In the genomic region with DNA sequence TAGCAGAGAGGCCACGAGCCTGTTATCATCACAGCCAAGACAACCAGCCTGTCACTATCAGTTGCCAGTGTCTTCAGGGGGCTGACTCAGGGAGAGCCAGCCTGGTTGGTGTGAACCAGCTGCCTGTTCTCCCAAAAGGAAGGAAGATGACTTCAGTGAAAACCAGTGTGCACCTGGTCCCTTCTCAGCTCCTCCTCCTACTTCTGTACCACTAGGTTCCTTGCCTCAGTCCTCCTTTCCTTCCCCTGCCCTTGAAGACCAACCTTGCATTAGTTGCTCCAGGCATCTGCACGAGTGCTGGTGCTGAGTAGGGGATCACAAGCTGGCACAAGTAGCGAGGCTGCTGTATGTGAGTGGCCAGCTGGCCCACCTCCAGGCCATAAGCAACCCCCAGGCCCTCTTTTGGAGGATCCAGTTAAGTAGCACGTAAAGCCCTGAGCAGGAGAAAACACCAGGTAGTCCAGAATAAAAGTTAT, we compare ENCODE assay signal across 8 cellular contexts. TPM values are rescaled to one million over a fixed set of nuclear protein-coding genes. Genes with fewer than 3 reads are reported as not detected.
DNase-seq lines count a peak whose midpoint lies in the region; ATAC-seq and TF ChIP-seq lines count a peak whose summit lies in the region.
"Had no signal": no experiment of that assay in that cellular context is flagged by ENCODE, and none has a peak within 500 bp of the region (broad histone marks: within the 10 kb centered on the region; RNA-seq: fewer than 3 reads in every experiment).

No MANE protein-coding gene starts in this region.

- no peak overlapping the region for H3K14ac ChIP-seq in neuronal stem cell (ENCODE audit: low read length)

- no peak overlapping the region for H2AK5ac ChIP-seq in neuronal stem cell (ENCODE audit: low read depth, low read length)

- no peak for DNase-seq in RWPE1 (ENCODE audit: low spot score)
- DNase-seq in neuronal stem cell (ENCODE audit: low spot score), result no peak
- DNase-seq in NCI-H2171 treated with DMSO at 0.1 percent for 48 hours (lab: John Stamatoyannopoulos, UW), result no peak
- DNase-seq in NCI-H146 treated with DMSO at 0.1 percent for 48 hours (lab: John Stamatoyannopoulos, UW; ENCODE audit: unreplicated experiment), result no peak
- DNase-seq in stimulated activated CD8-positive, alpha-beta memory T cell treated with anti-CD3 and anti-CD28 coated beads, Interleukin-4, amount 100 ng/mL, for 48 hours, result no peak

- TF ChIP-seq CTCF in HEK293 (tag by site-specific recombination; IDR thresholded peaks at IDR 0.05), result no peak
- no peak for TF ChIP-seq CTCF in RWPE1 (conservative IDR thresholded peaks at IDR 0.05; ENCODE audit: low read depth)

- H2BK5ac ChIP-seq in neuronal stem cell (ENCODE audit: low read length), result no peak overlapping the region

- no peak overlapping the region for H2BK120ac ChIP-seq in neuronal stem cell (ENCODE audit: low read depth, low read length)

- no peaks in the 10 kb centered on the region for H3K4me1 ChIP-seq in HEK293 (ENCODE audit: control insufficient read depth, insufficient read depth, low read length)
- peaks cover 0 to 4% of the 10 kb centered on the region in 2 donors for H3K4me1 ChIP-seq in neuronal stem cell (ENCODE audit: control insufficient read depth in 2 of 2, insufficient read depth in 1 of 2, low read depth in 1 of 2, low read length in 2 of 2)

- no peak overlapping the region for H3K18ac ChIP-seq in neuronal stem cell (ENCODE audit: low read length)

- H3K36me3 ChIP-seq in HEK293 (ENCODE audit: control insufficient read depth in 2 of 2, insufficient read depth in 1 of 2, low read length in 2 of 2), result peaks cover 18 to 38% of the 10 kb centered on the region in 2 experiments
- peaks cover 22 to 31% of the 10 kb centered on the region in 2 donors for H3K36me3 ChIP-seq in neuronal stem cell (replicated peaks in 1 of 2; ENCODE audit: control insufficient read depth in 2 of 2, insufficient read depth in 2 of 2, low read length in 2 of 2)

- H3K9me3 ChIP-seq in HEK293 (ENCODE audit: control insufficient read depth, insufficient read depth, low read depth, low read length) (no peaks in the 10 kb centered on the region), neuronal stem cell (replicated peaks in 1 of 2; ENCODE audit: control insufficient read depth in 2 of 2, insufficient read depth in 1 of 2, low read depth in 1 of 2, low read length in 2 of 2) (no peaks in the 10 kb centered on the region)

- H3K4ac ChIP-seq in neuronal stem cell (ENCODE audit: low read length), result no peak overlapping the region

- no peaks in the 10 kb centered on the region for H3K79me1 ChIP-seq in neuronal stem cell (ENCODE audit: low read depth, low read length)

- no peaks in the 10 kb centered on the region for H3K27me3 ChIP-seq in neuronal stem cell (ENCODE audit: control insufficient read depth in 3 of 3, insufficient read depth in 3 of 3, low read depth in 1 of 3, low read length in 3 of 3)

- WGBS in neuronal stem cell (ENCODE audit: extremely low coverage in 2 of 2, insufficient read length in 2 of 2, insufficient replicate concordance in 1 of 2), 2 donors, result no CpG with 5 or more reads among the region's 4 CpGs

- no peak overlapping the region for H4K8ac ChIP-seq in neuronal stem cell (ENCODE audit: low read depth, low read length)

- H3K23ac ChIP-seq in neuronal stem cell (ENCODE audit: low read depth, low read length, poor library complexity), result no peak overlapping the region

- no peak overlapping the region for H2BK12ac ChIP-seq in neuronal stem cell (ENCODE audit: low read length)

- CTCF ChIA-PET in HEK293 (lab: Yijun Ruan, JAX) (interaction anchor here (0.7 to 2.0 kb wide), 11 partner anchors 10 to 927 kb away, joined by 3 to 16 read pairs (median 4); a partner anchor contains a TSS), RWPE1 (lab: Yijun Ruan, JAX) (interaction anchor here (0.6 to 2.2 kb wide), 11 partner anchors 9 to 855 kb away, joined by 3 to 18 read pairs (median 3); a partner anchor contains a TSS)

- no peak overlapping the region for H3K4me3 ChIP-seq in HEK293 (ENCODE audit: low read depth, low read length)
- H3K4me3 ChIP-seq in neuronal stem cell (ENCODE audit: low read length in 2 of 2), result no peak overlapping the region

- H3K4me2 ChIP-seq in neuronal stem cell (ENCODE audit: insufficient read depth, low read length, poor library complexity, severe bottlenecking), result no peak overlapping the region

- no peak overlapping the region for H3K9ac ChIP-seq in neuronal stem cell (ENCODE audit: low read depth, low read length, poor library complexity)

- POLR2A ChIA-PET in HEK293 (lab: Yijun Ruan, JAX) (interaction anchor here (0.7 to 4.0 kb wide), 8 partner anchors 9 to 66 kb away, joined by 3 to 48 read pairs (median 4); a partner anchor contains a TSS), RWPE1 (lab: Yijun Ruan, JAX; ENCODE audit: low non-redundant PET) (interaction anchor here (1.8 kb wide), 1 partner anchor 9 kb away, joined by 9 read pairs; a partner anchor contains a TSS)

- H4K91ac ChIP-seq in neuronal stem cell (ENCODE audit: low read depth, low read length, poor library complexity), result no peak overlapping the region

- ATAC-seq in GM18861 (IDR thresholded peaks at IDR 0.05; ENCODE audit: unreplicated experiment), result peak; percentile 8

- H3K27ac ChIP-seq in HEK293 (ENCODE audit: extremely low read depth, low read depth, low read length), result no peak overlapping the region
- H3K27ac ChIP-seq in RWPE1, result peak overlapping the region; percentile 84
- H3K27ac ChIP-seq in neuronal stem cell (replicated peaks; ENCODE audit: low read length), result peak overlapping the region; percentile 20
- H3K27ac ChIP-seq: VCaP had no signal

- no peak overlapping the region for H2BK15ac ChIP-seq in neuronal stem cell (ENCODE audit: low read length)

- no peak overlapping the region for H2AFZ ChIP-seq in neuronal stem cell (ENCODE audit: low read length)

TF ChIP-seq in HEK293, 187 proteins besides CTCF, POLR2A, EP300 and RAD21:
- TF ChIP-seq ZNF585B (tag by site-specific recombination; IDR thresholded peaks at IDR 0.05) (no peak), KLF1 (tag by site-specific recombination; IDR thresholded peaks at IDR 0.05) (no peak), YY1 (tag by site-specific recombination; IDR thresholded peaks at IDR 0.05) (no peak), ZNF670 (tag by site-specific recombination; IDR thresholded peaks at IDR 0.05; ENCODE audit: low read depth) (no peak), ZNF600 (tag by site-specific recombination; IDR thresholded peaks at IDR 0.05) (0 out of 2 replicates have a peak, but pooled peaks have one; percentile 11), ZNF140 (tag by site-specific recombination; IDR thresholded peaks at IDR 0.05) (no peak), ZIC2 (tag by site-specific recombination; IDR thresholded peaks at IDR 0.05) (no peak), ZNF175 (tag by site-specific recombination; IDR thresholded peaks at IDR 0.05) (no peak), ZNF571 (tag by site-specific recombination; IDR thresholded peaks at IDR 0.05) (no peak)
- TF ChIP-seq, protein P1, sequence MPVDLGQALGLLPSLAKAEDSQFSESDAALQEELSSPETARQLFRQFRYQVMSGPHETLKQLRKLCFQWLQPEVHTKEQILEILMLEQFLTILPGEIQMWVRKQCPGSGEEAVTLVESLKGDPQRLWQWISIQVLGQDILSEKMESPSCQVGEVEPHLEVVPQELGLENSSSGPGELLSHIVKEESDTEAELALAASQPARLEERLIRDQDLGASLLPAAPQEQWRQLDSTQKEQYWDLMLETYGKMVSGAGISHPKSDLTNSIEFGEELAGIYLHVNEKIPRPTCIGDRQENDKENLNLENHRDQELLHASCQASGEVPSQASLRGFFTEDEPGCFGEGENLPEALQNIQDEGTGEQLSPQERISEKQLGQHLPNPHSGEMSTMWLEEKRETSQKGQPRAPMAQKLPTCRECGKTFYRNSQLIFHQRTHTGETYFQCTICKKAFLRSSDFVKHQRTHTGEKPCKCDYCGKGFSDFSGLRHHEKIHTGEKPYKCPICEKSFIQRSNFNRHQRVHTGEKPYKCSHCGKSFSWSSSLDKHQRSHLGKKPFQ (tag by site-specific recombination; IDR thresholded peaks at IDR 0.05), result peak; percentile 84
- TF ChIP-seq, protein P2, sequence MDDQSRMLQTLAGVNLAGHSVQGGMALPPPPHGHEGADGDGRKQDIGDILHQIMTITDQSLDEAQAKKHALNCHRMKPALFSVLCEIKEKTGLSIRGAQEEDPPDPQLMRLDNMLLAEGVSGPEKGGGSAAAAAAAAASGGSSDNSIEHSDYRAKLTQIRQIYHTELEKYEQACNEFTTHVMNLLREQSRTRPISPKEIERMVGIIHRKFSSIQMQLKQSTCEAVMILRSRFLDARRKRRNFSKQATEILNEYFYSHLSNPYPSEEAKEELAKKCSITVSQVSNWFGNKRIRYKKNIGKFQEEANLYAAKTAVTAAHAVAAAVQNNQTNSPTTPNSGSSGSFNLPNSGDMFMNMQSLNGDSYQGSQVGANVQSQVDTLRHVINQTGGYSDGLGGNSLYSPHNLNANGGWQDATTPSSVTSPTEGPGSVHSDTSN (CRISPR knock-in tag; IDR thresholded peaks at IDR 0.05), result no peak

RNA-seq across cellular contexts. Expression of a gene that starts 8.5 kb away (rescaled TPM):
- 89.3 TPM for polyA plus RNA-seq in neuronal stem cell (2013, experiment 1 of 2)
- polyA plus RNA-seq in neuronal stem cell (2013, experiment 2 of 2), result 88.4 TPM

RNA-seq across cellular contexts. Expression of a gene that starts 8.8 kb away (rescaled TPM):
- 29.8 TPM for polyA plus RNA-seq in neuronal stem cell (2013, experiment 1 of 2)
- polyA plus RNA-seq in neuronal stem cell (2013, experiment 2 of 2), result 29.7 TPM

RNA-seq across cellular contexts. Expression of a gene that starts 40.5 kb away (rescaled TPM):
- 27.2 TPM for polyA plus RNA-seq in neuronal stem cell (2013, experiment 1 of 2)
- polyA plus RNA-seq in neuronal stem cell (2013, experiment 2 of 2), result 27.4 TPM

RNA-seq across cellular contexts. Expression of a gene that starts 41.1 kb away (rescaled TPM):
- 19.4 TPM for polyA plus RNA-seq in neuronal stem cell (2013, experiment 1 of 2)
- polyA plus RNA-seq in neuronal stem cell (2013, experiment 2 of 2), result 19.8 TPM

RNA-seq across cellular contexts. Expression of a gene that starts 51.1 kb away (rescaled TPM):
- 25.1 TPM for polyA plus RNA-seq in neuronal stem cell (2013, experiment 1 of 2)
- polyA plus RNA-seq in neuronal stem cell (2013, experiment 2 of 2), result 25.5 TPM
